In the genomic region with DNA sequence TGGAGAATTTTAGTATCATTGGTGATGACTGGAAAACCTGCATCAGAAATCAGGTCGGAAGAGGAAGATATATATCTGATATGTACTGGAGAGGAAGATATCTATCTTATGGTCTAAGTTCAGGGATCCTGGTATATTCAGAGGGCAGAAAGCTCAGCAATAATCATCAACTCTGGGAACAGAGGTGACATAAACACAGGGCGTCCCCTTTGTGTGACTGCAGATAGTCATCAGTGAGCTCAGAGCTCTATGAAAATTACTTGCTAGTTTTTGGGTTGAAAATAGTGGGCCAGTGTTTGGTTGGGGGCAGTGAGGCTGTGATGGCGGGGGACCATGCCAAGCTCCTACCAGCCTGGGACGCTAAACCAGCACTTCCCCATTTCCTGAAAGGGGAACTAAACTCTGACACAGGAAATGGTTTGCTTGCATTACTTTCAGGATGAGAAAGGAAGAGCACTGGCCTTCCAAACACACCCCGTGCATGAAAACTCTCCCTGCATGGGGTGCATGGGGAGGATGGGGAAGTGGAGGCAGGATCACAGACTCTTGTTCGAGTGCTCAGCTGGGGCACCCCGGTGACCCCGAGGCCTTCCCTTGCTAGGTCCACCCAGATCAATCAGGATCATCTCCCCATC, we compare ENCODE assay signal across 10 cellular contexts. TPM values are rescaled to one million over a fixed set of nuclear protein-coding genes. Genes with fewer than 3 reads are reported as not detected.
A peak's percentile ranks its signal among the peaks of the same experiment; 100 is the strongest.
DNase-seq lines count a peak whose midpoint lies in the region; ATAC-seq and TF ChIP-seq lines count a peak whose summit lies in the region.
"Had no signal": no experiment of that assay in that cellular context is flagged by ENCODE, and none has a peak within 500 bp of the region (broad histone marks: within the 10 kb centered on the region; RNA-seq: fewer than 3 reads in every experiment).

No MANE protein-coding gene starts in this region.

- peak overlapping the region; percentile 91 to 97 (median 94) for H3K27ac Mint-ChIP-seq in CD14-positive monocyte

- TF ChIP-seq CTCF in CD14-positive monocyte (IDR thresholded peaks at IDR 0.05), result no peak

- intact Hi-C loops in CD14-positive monocyte (cut with micrococcal nuclease) (no loop called here), left ventricle myocardium superior (cut with micrococcal nuclease) (no loop called here)

- DNase-seq in CD14-positive monocyte (ENCODE audit: low spot score) (peak; percentile 69), SKM-1 (lab: John Stamatoyannopoulos, UW; ENCODE audit: unreplicated experiment) (peak; percentile 86), left ventricle myocardium superior (no peak), NCI-H2171 (lab: John Stamatoyannopoulos, UW) (no peak), NCI-H748 (lab: John Stamatoyannopoulos, UW; ENCODE audit: unreplicated experiment) (no peak), cerebellar cortex (ENCODE audit: low spot score) (no peak)
- DNase-seq in stimulated activated CD4-positive, alpha-beta T cell treated with anti-CD3 and anti-CD28 coated beads, Interleukin-12 subunit alpha, Interleukin-12 subunit beta, amount 100 ng/mL, for 4 hours, result no peak
- DNase-seq: kidney glomerular epithelial cell had no signal

- peaks cover 5 to 9% (median 7%) of the 10 kb centered on the region in 7 donors for H3K9me3 Mint-ChIP-seq in CD14-positive monocyte

- H3K4me3 Mint-ChIP-seq in CD14-positive monocyte, result peak overlapping the region; percentile 45 to 59

- peaks cover 75 to 95% of the 10 kb centered on the region in 2 donors for H3K36me3 Mint-ChIP-seq in CD14-positive monocyte

- peaks cover 89% of the 10 kb centered on the region for H3K4me1 Mint-ChIP-seq in CD14-positive monocyte

- ATAC-seq in GM19452 (IDR thresholded peaks at IDR 0.05; ENCODE audit: unreplicated experiment), result peak; percentile 61
- peak; percentile 47 for ATAC-seq in left ventricle myocardium superior

- peaks cover 0 to 3% (median 0%) of the 10 kb centered on the region in 3 donors for H3K27me3 Mint-ChIP-seq in CD14-positive monocyte (ENCODE audit: low read depth in 3 of 3)

RNA-seq across cellular contexts. Expression of a gene that starts 15.8 kb away (rescaled TPM):
- polyA plus RNA-seq in CD14-positive monocyte, result 10 to 100 TPM; 18.5 to 29.7 TPM
- total RNA-seq in left ventricle myocardium superior, result 0.45 TPM

RNA-seq across cellular contexts. Expression of a gene that starts 28.1 kb away (rescaled TPM):
- 10 to 100 TPM; 51.0 to 83.2 TPM for polyA plus RNA-seq in CD14-positive monocyte
- total RNA-seq in left ventricle myocardium superior, result 0.72 TPM
- total RNA-seq: M059J had no signal

RNA-seq across cellular contexts. Expression of a gene that starts 32.7 kb away (rescaled TPM):
- polyA plus RNA-seq in CD14-positive monocyte, result 10 to 100 TPM; 35.9 to 57.9 TPM
- 31.1 TPM for total RNA-seq in left ventricle myocardium superior

Comparison
In these comparisons a context has a peak if more than half of its experiments do, and no peak if none do; other contexts are left out.
1. DNase-seq: peak in CD14-positive monocyte (single experiment) and SKM-1 (single experiment); none in left ventricle myocardium superior (single experiment), NCI-H2171 (single experiment), stimulated activated CD4-positive, alpha-beta T cell treated with anti-CD3 and anti-CD28 coated beads, Interleukin-12 subunit alpha, Interleukin-12 subunit beta, amount 100 ng/mL, for 4 hours (single experiment), NCI-H748 (single experiment) and cerebellar cortex (single experiment).